Comparison of ENCODE assay signal across 8 cellular contexts in genomic region chr22:43862074-43862881, GRCh38. TPM values are rescaled to one million over a fixed set of nuclear protein-coding genes. Genes with fewer than 3 reads are reported as not detected.
DNase-seq lines count a peak whose midpoint lies in the region; ATAC-seq lines count a peak whose summit lies in the region.

TSS of gene SULT4A1 (minus strand) at chr22:43862513. CDS start at chr22:43862382, 131 bp downstream.

- H3K9me3 ChIP-seq in CD8-positive, alpha-beta memory T cell (ENCODE audit: low read length): no peaks in the 10 kb centered on the region

- peak within 1 kb of the TSS; percentile 30 to 75 (median 47) for H3K4me3 Mint-ChIP-seq in CD8-positive, alpha-beta memory T cell
- H3K4me3 Mint-ChIP-seq in naive B cell: peak within 1 kb of the TSS; percentile 45 to 76 (median 70)

- CTCF ChIA-PET in CD8-positive, alpha-beta memory T cell (lab: Charles Lee): no interaction called here

- peaks cover 9% of the 10 kb centered on the region for H3K27me3 ChIP-seq in CD8-positive, alpha-beta memory T cell (ENCODE audit: insufficient read depth, low read length, poor library complexity, severe bottlenecking)

- no peaks in the 10 kb centered on the region for H3K36me3 ChIP-seq in CD8-positive, alpha-beta memory T cell (ENCODE audit: insufficient read depth, low read length)

- peaks cover 0 to 9% (median 4%) of the 10 kb centered on the region in 3 donors for H3K4me1 Mint-ChIP-seq in CD8-positive, alpha-beta memory T cell
- peaks cover 4 to 12% (median 5%) of the 10 kb centered on the region in 3 donors for H3K4me1 Mint-ChIP-seq in naive B cell

- peaks cover 58 to 68% of the 10 kb centered on the region in 2 donors for H3K27me3 Mint-ChIP-seq in CD8-positive, alpha-beta memory T cell
- H3K27me3 Mint-ChIP-seq in naive B cell: peaks cover 44 to 80% (median 64%) of the 10 kb centered on the region in 3 donors

- H3K4me3 ChIP-seq in CD8-positive, alpha-beta memory T cell (ENCODE audit: low read length): no peak within 1 kb of the TSS

- no peak within 1 kb of the TSS for H3K27ac ChIP-seq in CD8-positive, alpha-beta memory T cell (ENCODE audit: low read depth, low read length)

- peaks cover 0 to 5% (median 2%) of the 10 kb centered on the region in 5 donors for H3K9me3 Mint-ChIP-seq in CD8-positive, alpha-beta memory T cell
- peaks cover 0 to 7% (median 4%) of the 10 kb centered on the region in 7 donors for H3K9me3 Mint-ChIP-seq in naive B cell

- peaks cover 0 to 6% (median 0%) of the 10 kb centered on the region in 3 donors for H3K36me3 Mint-ChIP-seq in CD8-positive, alpha-beta memory T cell
- peaks cover 0 to 5% of the 10 kb centered on the region in 2 donors for H3K36me3 Mint-ChIP-seq in naive B cell

- no peaks in the 10 kb centered on the region for H3K4me1 ChIP-seq in CD8-positive, alpha-beta memory T cell (ENCODE audit: insufficient read depth, low read length)

- POLR2A ChIA-PET in CD8-positive, alpha-beta memory T cell (lab: Charles Lee): no interaction called here

- DNase-seq in CD8-positive, alpha-beta memory T cell: no peak
- DNase-seq in NCI-H146 (lab: John Stamatoyannopoulos, UW) (peak; percentile 87), cerebellum (ENCODE audit: low spot score) (peak; percentile 96), naive B cell (no peak), H4 (ENCODE audit: low spot score) (no peak)

- no peak within 1 kb of the TSS for H3K27ac Mint-ChIP-seq in CD8-positive, alpha-beta memory T cell
- peak within 1 kb of the TSS in 1 of 6 donors; percentile 42 for H3K27ac Mint-ChIP-seq in naive B cell

- ATAC-seq in naive B cell (ENCODE audit: low read depth in 2 of 2) (no peak), HG03097 (IDR thresholded peaks at IDR 0.05; ENCODE audit: low FRiP score, unreplicated experiment) (no peak), GM19455 (IDR thresholded peaks at IDR 0.05; ENCODE audit: unreplicated experiment) (no peak)
- no peak for ATAC-seq in activated CD4-positive, CD25-positive, alpha-beta regulatory T cell treated with anti-CD3 and anti-CD28 coated beads, Interleukin-2, amount 50 U/mL, for 24 hours

RNA-seq across cellular contexts. Expression of gene SULT4A1, which starts in this region (rescaled TPM):
- not detected for total RNA-seq in CD8-positive, alpha-beta memory T cell
- polyA plus RNA-seq in CD8-positive, alpha-beta memory T cell: not detected
- total RNA-seq in cerebellum: 29.7 TPM
- polyA plus RNA-seq in naive B cell (ENCODE audit: low read depth in 6 of 6): not detected
- total RNA-seq in H4 (2014; rRNA removed; shearing (Covaris generic)): 0.33 TPM in 1 of 2 replicates, not detected in the other

Comparison
In these comparisons a context has a peak if more than half of its experiments do, and no peak if none do; other contexts are left out.
1. RNA of gene SULT4A1 (total RNA-seq): 29.7 TPM in cerebellum (single experiment); 0.33 TPM in H4 and not detected in CD8-positive, alpha-beta memory T cell; every median in the first group is over 10 times any median in the second.
2. DNase-seq: peak in NCI-H146 (single experiment) and cerebellum (single experiment); none in CD8-positive, alpha-beta memory T cell (0 of 5), naive B cell (single experiment) and H4 (single experiment).